Comparison of ENCODE assay signal across 8 cellular contexts in genomic region chr4:170748975-170749374, GRCh38.
"Had no signal": no experiment of that assay in that cellular context is flagged by ENCODE, and none has a peak within 500 bp of the region (broad histone marks: within the 10 kb centered on the region; RNA-seq: fewer than 3 reads in every experiment).

No MANE protein-coding gene starts in this region.

- H3K27ac ChIP-seq: HL-60 had no signal

- H3K4me3 ChIP-seq: GM23338 had no signal

- DNase-seq: H9, HCEC 1CT, IMR-90, KBM-7 had no signal

- FAIRE-seq: H1, H54 had no signal

- ATAC-seq: GM23338 had no signal

- H3K4me2 ChIP-seq: GM23338 had no signal

- H2AFZ ChIP-seq: GM23338 had no signal
